ENCODE assay signal across 8 cellular contexts in genomic region chr14:63726499-63726898, GRCh38. TPM values are rescaled to one million over a fixed set of nuclear protein-coding genes. Genes with fewer than 3 reads are reported as not detected.
A peak's percentile ranks its signal among the peaks of the same experiment; 100 is the strongest.
DNase-seq lines count a peak whose midpoint lies in the region; ATAC-seq, FAIRE-seq and TF ChIP-seq lines count a peak whose summit lies in the region.

No MANE protein-coding gene starts in this region.

- no peak overlapping the region for H3K4ac ChIP-seq in IMR-90 (ENCODE audit: low read depth, low read length)

- H3K23ac ChIP-seq in IMR-90 (ENCODE audit: low read depth, low read length): peak overlapping the region; percentile 54; the same call in 1 of the 2 replicates

- BruUV-seq in IMR-90 (replicated peaks; lab: Mats Ljungman, UMichigan): no TSS peak

- in situ Hi-C loops in IMR-90 (cut with MboI; ENCODE audit: low sequenced_read_pairs): no loop called here

- CTCF ChIA-PET in IMR-90 (lab: Yijun Ruan, JAX): no interaction called here

- H3K9me3 Mint-ChIP-seq in chondrocyte (ENCODE audit: low read depth) (no peaks in the 10 kb centered on the region), natural killer cell (no peaks in the 10 kb centered on the region)

- H2AK9ac ChIP-seq in IMR-90 (replicated peaks; ENCODE audit: low read depth, low read length, poor library complexity): no peak overlapping the region

- H2BK15ac ChIP-seq in IMR-90 (ENCODE audit: low read depth, low read length): no peak overlapping the region

- no peak for FAIRE-seq in D721Med (lab: Jason Lieb, UNC)

- H3K56ac ChIP-seq in IMR-90 (ENCODE audit: extremely low read depth, insufficient read depth, low read length): no peak overlapping the region

- H3K9ac ChIP-seq in IMR-90 (ENCODE audit: low read depth, low read length): peak overlapping the region; percentile 96; the same call in 1 of the 2 replicates

- H3K27ac Mint-ChIP-seq in chondrocyte (ENCODE audit: unreplicated experiment) (peak overlapping the region; percentile 99), natural killer cell (peak overlapping the region; percentile 90 to 94)

- H2AFZ ChIP-seq in IMR-90 (replicated peaks; ENCODE audit: low read length, poor library complexity): no peak overlapping the region

- H3K36me3 ChIP-seq in BE2C: no peaks in the 10 kb centered on the region
- no peaks in the 10 kb centered on the region for H3K36me3 ChIP-seq in IMR-90 (ENCODE audit: control insufficient read depth, insufficient read depth, low read length)

- DNase-seq in BE2C (no peak), IMR-90 (no peak), chondrocyte (ENCODE audit: low spot score) (no peak), natural killer cell (no peak), D721Med (ENCODE audit: insufficient read length, low spot score) (no peak), EL (no peak), NCI-H2196 (lab: John Stamatoyannopoulos, UW; ENCODE audit: unreplicated experiment) (no peak), midbrain (lab: John Stamatoyannopoulos, UW) (no peak)

- WGBS in IMR-90 (ENCODE audit: extremely low coverage in 2 of 2, insufficient read length in 1 of 2), 2 experiments: no CpG with 5 or more reads among the region's 5 CpGs

- no peak overlapping the region for H2AK5ac ChIP-seq in IMR-90 (ENCODE audit: low read depth, low read length)

- H3K4me3 ChIP-seq in BE2C (ENCODE audit: low read depth, low read length): peak overlapping the region; percentile 97
- peak overlapping the region; percentile 100 for H3K4me3 ChIP-seq in IMR-90 (ENCODE audit: insufficient read depth, low read depth, low read length)

- H2BK120ac ChIP-seq in IMR-90 (ENCODE audit: low read depth, low read length): no peak overlapping the region

- POLR2A ChIA-PET in IMR-90 (lab: Charles Lee; ENCODE audit: unreplicated experiment): no interaction called here

- H3K14ac ChIP-seq in IMR-90 (replicated peaks; ENCODE audit: low read depth, low read length): peak overlapping the region; percentile 49; the same call in 1 of the 2 replicates

- H3K4me1 ChIP-seq in BE2C: peaks cover 6% of the 10 kb centered on the region; the same call in 1 of the 2 replicates
- H3K4me1 ChIP-seq in IMR-90 (ENCODE audit: control insufficient read depth, insufficient read depth, low read length): no peaks in the 10 kb centered on the region

- no peaks in the 10 kb centered on the region; the same call in 1 of the 2 replicates for H4K20me1 ChIP-seq in IMR-90 (ENCODE audit: insufficient read depth, low read length)

- H3K9me3 ChIP-seq in BE2C: no peaks in the 10 kb centered on the region
- no peaks in the 10 kb centered on the region for H3K9me3 ChIP-seq in IMR-90 (ENCODE audit: control insufficient read depth, insufficient read depth, low read length)

- no peak for ATAC-seq in IMR-90 (ENCODE audit: low read depth)
- ATAC-seq in natural killer cell: no peak

- H3K27me3 Mint-ChIP-seq in chondrocyte (ENCODE audit: low read depth): peaks cover 2% of the 10 kb centered on the region
- H3K27me3 Mint-ChIP-seq in natural killer cell (ENCODE audit: low read depth in 2 of 2): no peaks in the 10 kb centered on the region

- H3K4me3 Mint-ChIP-seq in chondrocyte (ENCODE audit: unreplicated experiment) (peak overlapping the region; percentile 99), natural killer cell (peak overlapping the region; percentile 99)

- peak overlapping the region; percentile 91 for H3K4me2 ChIP-seq in IMR-90 (ENCODE audit: low read depth, low read length)

- H4K91ac ChIP-seq in IMR-90 (ENCODE audit: insufficient read depth, low read depth, low read length): no peak overlapping the region

- H3K79me1 ChIP-seq in IMR-90 (ENCODE audit: low read depth in 1 of 2, low read length in 2 of 2): peaks cover 12 to 29% of the 10 kb centered on the region in 2 experiments

- H3K4me1 Mint-ChIP-seq in chondrocyte (ENCODE audit: low read depth) (peaks cover 27% of the 10 kb centered on the region), natural killer cell (peaks cover 37 to 47% of the 10 kb centered on the region in 2 donors)

- no peak for TF ChIP-seq POLR2A in IMR-90 (IDR thresholded peaks at IDR 0.05; ENCODE audit: low read depth, low read length)

- H2BK20ac ChIP-seq in IMR-90 (ENCODE audit: low read depth, low read length): no peak overlapping the region

- H3K18ac ChIP-seq in IMR-90 (ENCODE audit: low read depth, low read length): no peak overlapping the region

- 0 out of 2 replicates have a peak, but pooled peaks cover 3% of the 10 kb centered on the region for H3K27me3 ChIP-seq in BE2C
- H3K27me3 ChIP-seq in IMR-90 (ENCODE audit: control insufficient read depth, insufficient read depth, low read length): no peaks in the 10 kb centered on the region; the same call in 1 of the 2 replicates

- intact Hi-C loops in IMR-90 (cut with micrococcal nuclease) (loop anchor here (2.0 to 5.0 kb wide), 3 partner anchors 46 to 184 kb away; partner anchors contain the start of genes PPP2R5E and WDR89), natural killer cell (cut with micrococcal nuclease) (loop anchor here (5.0 kb wide), 1 partner anchor 44 kb away; no protein-coding TSS in a partner anchor)

- dilution Hi-C loops in IMR-90 (cut with HindIII; ENCODE audit: low sequenced_read_pairs, unreplicated experiment): no loop called here

- TF ChIP-seq CTCF in BE2C (IDR thresholded peaks at IDR 0.05; ENCODE audit: low read depth, low read length): no peak
- no peak for TF ChIP-seq CTCF in IMR-90 (conservative IDR thresholded peaks at IDR 0.05; ENCODE audit: low read depth, low read length)
- no peak for TF ChIP-seq CTCF in chondrocyte (IDR thresholded peaks at IDR 0.05)
- no peak for TF ChIP-seq CTCF in natural killer cell (IDR thresholded peaks at IDR 0.05)
- no peak for TF ChIP-seq CTCF in D721Med (IDR thresholded peaks at IDR 0.05; ENCODE audit: insufficient read depth, missing control alignments)

- no peaks in the 10 kb centered on the region for H3K9me1 ChIP-seq in IMR-90 (ENCODE audit: insufficient read depth, low read length)

- H4K5ac ChIP-seq in IMR-90 (ENCODE audit: low read depth, low read length): no peak overlapping the region

- H3K36me3 Mint-ChIP-seq in chondrocyte (ENCODE audit: low read depth): no peaks in the 10 kb centered on the region
- H3K36me3 Mint-ChIP-seq in natural killer cell: no peaks in the 10 kb centered on the region

- H2BK5ac ChIP-seq in IMR-90 (ENCODE audit: low read depth, low read length, poor library complexity, severe bottlenecking): no peak overlapping the region

- no peak overlapping the region for H4K8ac ChIP-seq in IMR-90 (ENCODE audit: low read depth in 2 of 2, low read length in 2 of 2)

- no peak for TF ChIP-seq RAD21 in IMR-90 (IDR thresholded peaks at IDR 0.05; ENCODE audit: low read length)

- no peak overlapping the region for H3K27ac ChIP-seq in IMR-90 (ENCODE audit: insufficient read depth, low read length)

TF ChIP-seq in IMR-90, 13 proteins besides CTCF, POLR2A, EP300 and RAD21:
- TF ChIP-seq MXI1 (IDR thresholded peaks at IDR 0.05; ENCODE audit: borderline replicate concordance, low read depth, low read length) (no peak), MAFK (IDR thresholded peaks at IDR 0.05; ENCODE audit: low read depth, low read length) (no peak), CEBPB (IDR thresholded peaks at IDR 0.05; ENCODE audit: low read depth, low read length) (no peak), RCOR1 (IDR thresholded peaks at IDR 0.05; ENCODE audit: insufficient replicate concordance, low read length) (no peak), SMC3 (IDR thresholded peaks at IDR 0.05; ENCODE audit: low read depth, low read length) (no peak), RFX5 (IDR thresholded peaks at IDR 0.05; ENCODE audit: low read depth, low read length) (no peak), NFE2L2 (IDR thresholded peaks at IDR 0.05; ENCODE audit: low read depth, low read length) (no peak), FOS (IDR thresholded peaks at IDR 0.05; ENCODE audit: low read depth, low read length) (no peak), MAZ (IDR thresholded peaks at IDR 0.05; ENCODE audit: borderline replicate concordance, low read depth, low read length) (no peak)

RNA-seq across cellular contexts. Expression of gene SGPP1, which starts 1.4 kb away (rescaled TPM):
- polyA plus RNA-seq in BE2C (2012; ENCODE audit: insufficient read depth, insufficient read length, low read depth): 7.9 TPM
- total RNA-seq in IMR-90 (2012; rRNA removed): 11.1 and 23.1 TPM in 2 replicates
- polyA plus RNA-seq in IMR-90 (2012; rRNA removed): 7.9 and 8.6 TPM in 2 replicates
- polyA plus RNA-seq in IMR-90 (2012; cell fraction: cytosol; rRNA removed): 2.7 and 6.1 TPM in 2 replicates
- polyA plus RNA-seq in IMR-90 (2012; cell fraction: nucleus; rRNA removed; ENCODE audit: low replicate concordance): 2.8 and 2.9 TPM in 2 replicates
- total RNA-seq in chondrocyte: 16.5 to 23.3 TPM (median 23.1 TPM) in 3 replicates
- 10 to 100 TPM; 17.8 to 23.4 (median 23.3) TPM for total RNA-seq in natural killer cell
